In genomic region chr3:185393055-185393454, GRCh38 we compare ENCODE assay signal across 28 cellular contexts.
"Had no signal": no experiment of that assay in that cellular context is flagged by ENCODE, and none has a peak within 500 bp of the region (broad histone marks: within the 10 kb centered on the region; RNA-seq: fewer than 3 reads in every experiment).

No MANE protein-coding gene starts in this region.

- H3K27ac ChIP-seq: stomach, suprapubic skin, testis, thoracic aorta, thyroid gland, tibial artery, tibial nerve, transverse colon, upper lobe of left lung, upper lobe of right lung, uterus, vagina had no signal

- H3K4me1 ChIP-seq: stomach, suprapubic skin, testis, thyroid gland, tibial artery, tibial nerve, upper lobe of left lung, upper lobe of right lung, uterus, vagina had no signal

- H3K9me3 ChIP-seq: stomach, suprapubic skin, testis, thoracic aorta, thyroid gland, tibial artery, tibial nerve, transverse colon, upper lobe of left lung, upper lobe of right lung, uterus, vagina had no signal

- H3K27me3 Mint-ChIP-seq: stimulated activated memory B cell treated with anti-CD40 and anti-IgM and Interleukin-4, amounts not matched to agents 10 μg/mL and 1 μg/mL and 100 μg/mL, for 72 hours; stimulated activated naive CD8-positive, alpha-beta T cell treated with anti-CD3 and anti-CD28 coated beads, Interleukin-15, amount 100 ng/mL, for 72 hours; stimulated activated naive CD8-positive, alpha-beta T cell treated with anti-CD3 and anti-CD28 coated beads, Interleukin-15, Interleukin-2, amounts not matched to agents 100 ng/mL and 50 ng/mL, for 24 hours; type B pancreatic cell had no signal

- ATAC-seq: stimulated activated effector memory CD8-positive, alpha-beta T cell treated with anti-CD3 and anti-CD28 coated beads, Interleukin-12 subunit alpha, Interleukin-12 subunit beta, amount 100 ng/mL, for 72 hours; stimulated activated memory B cell treated with anti-CD40 and anti-IgM and Interleukin-4, amounts not matched to agents 10 μg/mL and 1 μg/mL and 100 μg/mL, for 72 hours; stimulated activated naive B cell treated with anti-CD40 and anti-IgM and Interleukin-4, amounts not matched to agents 10 μg/mL and 1 μg/mL and 100 μg/mL, for 72 hours; stimulated activated naive CD8-positive, alpha-beta T cell treated with anti-CD3 and anti-CD28 coated beads, Interleukin-15, amount 100 ng/mL, for 72 hours; stimulated activated naive CD8-positive, alpha-beta T cell treated with anti-CD3 and anti-CD28 coated beads, Interleukin-15, Interleukin-2, amounts not matched to agents 100 U/mL and 50 U/mL, for 24 hours; upper lobe of right lung had no signal

- H3K4me3 ChIP-seq: stomach, suprapubic skin, testis, thoracic aorta, thyroid gland, tibial artery, tibial nerve, transverse colon, upper lobe of left lung, upper lobe of right lung, uterus, vagina had no signal

- H3K27ac Mint-ChIP-seq: stimulated activated effector memory CD8-positive, alpha-beta T cell treated with anti-CD3 and anti-CD28 coated beads, Interleukin-12 subunit alpha, Interleukin-12 subunit beta, amount 100 ng/mL, for 72 hours; stimulated activated memory B cell treated with anti-CD40 and anti-IgM and Interleukin-4, amounts not matched to agents 10 μg/mL and 1 μg/mL and 100 μg/mL, for 72 hours; stimulated activated naive B cell treated with anti-CD40 and anti-IgM and Interleukin-4, amounts not matched to agents 10 μg/mL and 1 μg/mL and 100 μg/mL, for 72 hours; stimulated activated naive CD8-positive, alpha-beta T cell treated with anti-CD3 and anti-CD28 coated beads, Interleukin-15, Interleukin-2, amounts not matched to agents 100 ng/mL and 50 ng/mL, for 24 hours; type B pancreatic cell had no signal

- H3K4me1 Mint-ChIP-seq: stimulated activated effector memory CD8-positive, alpha-beta T cell treated with anti-CD3 and anti-CD28 coated beads, Interleukin-12 subunit alpha, Interleukin-12 subunit beta, amount 100 ng/mL, for 72 hours; stimulated activated memory B cell treated with anti-CD40 and anti-IgM and Interleukin-4, amounts not matched to agents 10 μg/mL and 1 μg/mL and 100 μg/mL, for 72 hours; stimulated activated naive B cell treated with anti-CD40 and anti-IgM and Interleukin-4, amounts not matched to agents 10 μg/mL and 1 μg/mL and 100 μg/mL, for 72 hours; stimulated activated naive CD8-positive, alpha-beta T cell treated with anti-CD3 and anti-CD28 coated beads, Interleukin-15, amount 100 ng/mL, for 72 hours had no signal

- H3K36me3 Mint-ChIP-seq: stimulated activated effector memory CD8-positive, alpha-beta T cell treated with anti-CD3 and anti-CD28 coated beads, Interleukin-12 subunit alpha, Interleukin-12 subunit beta, amount 100 ng/mL, for 72 hours; stimulated activated memory B cell treated with anti-CD40 and anti-IgM and Interleukin-4, amounts not matched to agents 10 μg/mL and 1 μg/mL and 100 μg/mL, for 72 hours; stimulated activated naive B cell treated with anti-CD40 and anti-IgM and Interleukin-4, amounts not matched to agents 10 μg/mL and 1 μg/mL and 100 μg/mL, for 72 hours; type B pancreatic cell had no signal

- DNase-seq: stimulated activated CD4-positive, alpha-beta T cell treated with anti-CD3 and anti-CD28 coated beads, Interleukin-2, amount 100 ng/mL, for 48 hours; stimulated activated CD4-positive, alpha-beta T cell treated with anti-CD3 and anti-CD28 coated beads, Interleukin-4, amount 100 ng/mL, for 1 hour; stimulated activated CD4-positive, alpha-beta T cell treated with anti-CD3 and anti-CD28 coated beads, Interleukin-4, amount 100 ng/mL, for 24 hours; stimulated activated CD4-positive, alpha-beta T cell treated with anti-CD3 and anti-CD28 coated beads, Interleukin-4, amount 100 ng/mL, for 4 hours; stimulated activated CD8-positive, alpha-beta memory T cell treated with anti-CD3 and anti-CD28 coated beads, Interleukin-4, amount 100 ng/mL, for 48 hours; stimulated activated naive B cell treated with anti-CD40 and anti-IgM and Interleukin-4, amounts not matched to agents 10 μg/mL and 1 μg/mL and 100 μg/mL, for 72 hours; stimulated activated naive CD4-positive, alpha-beta T cell; stimulated activated naive CD4-positive, alpha-beta T cell treated with Interleukin-2 at 50 U/mL for 16 hours; stimulated activated naive CD8-positive, alpha-beta T cell treated with anti-CD3 and anti-CD28 coated beads, Interleukin-15, amount 100 ng/mL, for 72 hours; stimulated activated naive CD8-positive, alpha-beta T cell treated with anti-CD3 and anti-CD28 coated beads, Interleukin-15, Interleukin-2, amounts not matched to agents 100 U/mL and 50 U/mL, for 24 hours; stomach; substantia nigra; testis; thyroid gland; tibial artery; transverse colon; trophoblast cell; upper lobe of left lung; upper lobe of right lung; uterus had no signal

- H3K36me3 ChIP-seq: stomach, suprapubic skin, thoracic aorta, thyroid gland, tibial artery, tibial nerve, transverse colon, upper lobe of left lung, upper lobe of right lung, uterus, vagina had no signal

- H3K27me3 ChIP-seq: stomach, suprapubic skin, testis, thyroid gland, tibial artery, tibial nerve, transverse colon, upper lobe of left lung, upper lobe of right lung, uterus, vagina had no signal

- H3K4me3 Mint-ChIP-seq: stimulated activated effector memory CD8-positive, alpha-beta T cell treated with anti-CD3 and anti-CD28 coated beads, Interleukin-12 subunit alpha, Interleukin-12 subunit beta, amount 100 ng/mL, for 72 hours; stimulated activated memory B cell treated with anti-CD40 and anti-IgM and Interleukin-4, amounts not matched to agents 10 μg/mL and 1 μg/mL and 100 μg/mL, for 72 hours; stimulated activated naive B cell treated with anti-CD40 and anti-IgM and Interleukin-4, amounts not matched to agents 10 μg/mL and 1 μg/mL and 100 μg/mL, for 72 hours; stimulated activated naive CD8-positive, alpha-beta T cell treated with anti-CD3 and anti-CD28 coated beads, Interleukin-15, amount 100 ng/mL, for 72 hours; stimulated activated naive CD8-positive, alpha-beta T cell treated with anti-CD3 and anti-CD28 coated beads, Interleukin-15, Interleukin-2, amounts not matched to agents 100 ng/mL and 50 ng/mL, for 24 hours; type B pancreatic cell had no signal

- H3K9me3 Mint-ChIP-seq: stimulated activated effector memory CD8-positive, alpha-beta T cell treated with anti-CD3 and anti-CD28 coated beads, Interleukin-12 subunit alpha, Interleukin-12 subunit beta, amount 100 ng/mL, for 72 hours; stimulated activated memory B cell treated with anti-CD40 and anti-IgM and Interleukin-4, amounts not matched to agents 10 μg/mL and 1 μg/mL and 100 μg/mL, for 72 hours; stimulated activated naive CD8-positive, alpha-beta T cell treated with anti-CD3 and anti-CD28 coated beads, Interleukin-15, amount 100 ng/mL, for 72 hours; stimulated activated naive CD8-positive, alpha-beta T cell treated with anti-CD3 and anti-CD28 coated beads, Interleukin-15, Interleukin-2, amounts not matched to agents 100 ng/mL and 50 ng/mL, for 24 hours; type B pancreatic cell had no signal
